Comparison of ENCODE assay signal across 8 cellular contexts in genomic region chr22:17842386-17842785, GRCh38.
DNase-seq lines count a peak whose midpoint lies in the region; ATAC-seq and TF ChIP-seq lines count a peak whose summit lies in the region.
"Had no signal": no experiment of that assay in that cellular context is flagged by ENCODE, and none has a peak within 500 bp of the region (broad histone marks: within the 10 kb centered on the region; RNA-seq: fewer than 3 reads in every experiment).

No MANE protein-coding gene starts in this region.

- H3K79me2 ChIP-seq in neural progenitor cell (ENCODE audit: low read depth) = no peaks in the 10 kb centered on the region

- H3K9ac ChIP-seq in neural progenitor cell = no peak overlapping the region

- H4K20me1 ChIP-seq in neural progenitor cell (ENCODE audit: low read depth) = peaks cover 3% of the 10 kb centered on the region

- H3K36me3 ChIP-seq in mucosa of descending colon (ENCODE audit: low read depth) = no peaks in the 10 kb centered on the region
- H3K36me3 ChIP-seq in testis (ENCODE audit: low read depth, missing control alignments) = no peaks in the 10 kb centered on the region
- no peaks in the 10 kb centered on the region for H3K36me3 ChIP-seq in neural progenitor cell

- H3K9me3 Mint-ChIP-seq in activated T-helper 2 cell treated with anti-CD3 and anti-CD28 coated beads, Interferon-gamma antibody, Interleukin-2, Interleukin-4, amounts not matched to agents 10 μg/mL and 5 μg/mL and 100 μg/mL, durations not matched to agents 14 hours and 24 hours and 36 hours = no peaks in the 10 kb centered on the region
- H3K9me3 Mint-ChIP-seq in endothelial cell (ENCODE audit: unreplicated experiment) (no peaks in the 10 kb centered on the region), neural progenitor cell (no peaks in the 10 kb centered on the region)

- H3K9me3 ChIP-seq in mucosa of descending colon = no peaks in the 10 kb centered on the region
- no peaks in the 10 kb centered on the region for H3K9me3 ChIP-seq in testis
- no peaks in the 10 kb centered on the region for H3K9me3 ChIP-seq in neural progenitor cell (ENCODE audit: low read depth)

- H3K27ac ChIP-seq in testis = no peak overlapping the region
- no peak overlapping the region for H3K27ac ChIP-seq in neural progenitor cell

- DNase-seq in T-helper 2 cell (peak in 3 of 5 experiments; percentile 6 to 77 (median 49)), mucosa of descending colon (peak in 2 of 3 donors; percentile 40 to 55), testis (peak; percentile 26), endothelial cell (ENCODE audit: low spot score) (no peak), neural progenitor cell (ENCODE audit: low spot score) (no peak)
- DNase-seq in activated T-helper 2 cell treated with anti-CD3 and anti-CD28 coated beads, Interferon-gamma antibody, Interleukin-2, Interleukin-4, amounts not matched to agents 10 μg/mL and 5 μg/mL and 100 μg/mL, durations not matched to agents 14 hours and 24 hours and 36 hours (ENCODE audit: low spot score) = peak; percentile 19
- DNase-seq: NCI-H1436 had no signal

- no peak overlapping the region for H3K4me2 ChIP-seq in neural progenitor cell

- WGBS in testis, 2 donors = 71 to 100% methylated on average over 1 to 20 of the region's 20 CpGs

- H3K4me1 Mint-ChIP-seq in activated T-helper 2 cell treated with anti-CD3 and anti-CD28 coated beads, Interferon-gamma antibody, Interleukin-2, Interleukin-4, amounts not matched to agents 10 μg/mL and 5 μg/mL and 100 μg/mL, durations not matched to agents 14 hours and 24 hours and 36 hours (ENCODE audit: low read depth) = peaks cover 3% of the 10 kb centered on the region
- H3K4me1 Mint-ChIP-seq in endothelial cell (ENCODE audit: unreplicated experiment) = no peaks in the 10 kb centered on the region
- H3K4me1 Mint-ChIP-seq in neural progenitor cell = no peaks in the 10 kb centered on the region

- no peaks in the 10 kb centered on the region for H3K27me3 ChIP-seq in testis
- H3K27me3 ChIP-seq in neural progenitor cell = no peaks in the 10 kb centered on the region

- ATAC-seq in mucosa of descending colon = peak; percentile 82
- ATAC-seq in HG03135 (IDR thresholded peaks at IDR 0.05; ENCODE audit: unreplicated experiment) = no peak

- H3K36me3 Mint-ChIP-seq in activated T-helper 2 cell treated with anti-CD3 and anti-CD28 coated beads, Interferon-gamma antibody, Interleukin-2, Interleukin-4, amounts not matched to agents 10 μg/mL and 5 μg/mL and 100 μg/mL, durations not matched to agents 14 hours and 24 hours and 36 hours (ENCODE audit: low read depth) = peaks cover 5% of the 10 kb centered on the region
- H3K36me3 Mint-ChIP-seq in endothelial cell (ENCODE audit: low read depth, unreplicated experiment) (peaks cover 23% of the 10 kb centered on the region), neural progenitor cell (peaks cover 5% of the 10 kb centered on the region)

- no peaks in the 10 kb centered on the region for H3K27me3 Mint-ChIP-seq in activated T-helper 2 cell treated with anti-CD3 and anti-CD28 coated beads, Interferon-gamma antibody, Interleukin-2, Interleukin-4, amounts not matched to agents 10 μg/mL and 5 μg/mL and 100 μg/mL, durations not matched to agents 14 hours and 24 hours and 36 hours (ENCODE audit: low read depth)
- H3K27me3 Mint-ChIP-seq in endothelial cell (ENCODE audit: unreplicated experiment) = peaks cover 3% of the 10 kb centered on the region
- peaks cover 3% of the 10 kb centered on the region for H3K27me3 Mint-ChIP-seq in neural progenitor cell (ENCODE audit: insufficient read depth, low read depth)

- intact Hi-C loops in activated T-helper 2 cell treated with anti-CD3 and anti-CD28 coated beads, Interferon-gamma antibody, Interleukin-2, Interleukin-4, amounts not matched to agents 10 μg/mL and 5 μg/mL and 100 μg/mL, durations not matched to agents 14 hours and 24 hours and 36 hours (cut with micrococcal nuclease) = no loop called here
- intact Hi-C loops in mucosa of descending colon (cut with DNase I, micrococcal nuclease) = loop anchor here in 1 of 2 donors (5.0 kb wide), 1 partner anchor 180 kb away; the partner anchor contains the start of gene MICAL3
- intact Hi-C loops in testis (cut with DNase I; ENCODE audit: low total_unique reads) = no loop called here

- H3K4me1 ChIP-seq in mucosa of descending colon (ENCODE audit: low read depth) (no peaks in the 10 kb centered on the region), testis (peaks cover 18% of the 10 kb centered on the region), neural progenitor cell (no peaks in the 10 kb centered on the region)

- H3K4me3 ChIP-seq in mucosa of descending colon = no peak overlapping the region
- H3K4me3 ChIP-seq in testis = no peak overlapping the region
- no peak overlapping the region for H3K4me3 ChIP-seq in neural progenitor cell

- H3K4me3 Mint-ChIP-seq in activated T-helper 2 cell treated with anti-CD3 and anti-CD28 coated beads, Interferon-gamma antibody, Interleukin-2, Interleukin-4, amounts not matched to agents 10 μg/mL and 5 μg/mL and 100 μg/mL, durations not matched to agents 14 hours and 24 hours and 36 hours (ENCODE audit: low read depth) = no peak overlapping the region
- H3K4me3 Mint-ChIP-seq in endothelial cell (ENCODE audit: unreplicated experiment) = no peak overlapping the region
- no peak overlapping the region for H3K4me3 Mint-ChIP-seq in neural progenitor cell

- no peak for TF ChIP-seq POLR2A in testis (IDR thresholded peaks at IDR 0.05)

- TF ChIP-seq CTCF in mucosa of descending colon (IDR thresholded peaks at IDR 0.05) (no peak), testis (IDR thresholded peaks at IDR 0.05) (no peak), endothelial cell (IDR thresholded peaks at IDR 0.05; ENCODE audit: unreplicated experiment) (no peak), neural progenitor cell (IDR thresholded peaks at IDR 0.05) (no peak)

- H3F3A ChIP-seq in neural progenitor cell (ENCODE audit: low read depth) = no peaks in the 10 kb centered on the region

- H2AFZ ChIP-seq in neural progenitor cell (replicated peaks) = no peak overlapping the region

- no peak overlapping the region for H3K27ac Mint-ChIP-seq in activated T-helper 2 cell treated with anti-CD3 and anti-CD28 coated beads, Interferon-gamma antibody, Interleukin-2, Interleukin-4, amounts not matched to agents 10 μg/mL and 5 μg/mL and 100 μg/mL, durations not matched to agents 14 hours and 24 hours and 36 hours
- H3K27ac Mint-ChIP-seq in endothelial cell (ENCODE audit: unreplicated experiment) (no peak overlapping the region), neural progenitor cell (no peak overlapping the region)

Comparison
In these comparisons a context has a peak if more than half of its experiments do, and no peak if none do; other contexts are left out.
1. DNase-seq: peak in T-helper 2 cell (3 of 5), activated T-helper 2 cell treated with anti-CD3 and anti-CD28 coated beads, Interferon-gamma antibody, Interleukin-2, Interleukin-4, amounts not matched to agents 10 μg/mL and 5 μg/mL and 100 μg/mL, durations not matched to agents 14 hours and 24 hours and 36 hours (single experiment), mucosa of descending colon (2 of 3) and testis (single experiment); none in endothelial cell (single experiment) and neural progenitor cell (single experiment).